Comparison of ENCODE assay signal across 32 cellular contexts in the genomic region with DNA sequence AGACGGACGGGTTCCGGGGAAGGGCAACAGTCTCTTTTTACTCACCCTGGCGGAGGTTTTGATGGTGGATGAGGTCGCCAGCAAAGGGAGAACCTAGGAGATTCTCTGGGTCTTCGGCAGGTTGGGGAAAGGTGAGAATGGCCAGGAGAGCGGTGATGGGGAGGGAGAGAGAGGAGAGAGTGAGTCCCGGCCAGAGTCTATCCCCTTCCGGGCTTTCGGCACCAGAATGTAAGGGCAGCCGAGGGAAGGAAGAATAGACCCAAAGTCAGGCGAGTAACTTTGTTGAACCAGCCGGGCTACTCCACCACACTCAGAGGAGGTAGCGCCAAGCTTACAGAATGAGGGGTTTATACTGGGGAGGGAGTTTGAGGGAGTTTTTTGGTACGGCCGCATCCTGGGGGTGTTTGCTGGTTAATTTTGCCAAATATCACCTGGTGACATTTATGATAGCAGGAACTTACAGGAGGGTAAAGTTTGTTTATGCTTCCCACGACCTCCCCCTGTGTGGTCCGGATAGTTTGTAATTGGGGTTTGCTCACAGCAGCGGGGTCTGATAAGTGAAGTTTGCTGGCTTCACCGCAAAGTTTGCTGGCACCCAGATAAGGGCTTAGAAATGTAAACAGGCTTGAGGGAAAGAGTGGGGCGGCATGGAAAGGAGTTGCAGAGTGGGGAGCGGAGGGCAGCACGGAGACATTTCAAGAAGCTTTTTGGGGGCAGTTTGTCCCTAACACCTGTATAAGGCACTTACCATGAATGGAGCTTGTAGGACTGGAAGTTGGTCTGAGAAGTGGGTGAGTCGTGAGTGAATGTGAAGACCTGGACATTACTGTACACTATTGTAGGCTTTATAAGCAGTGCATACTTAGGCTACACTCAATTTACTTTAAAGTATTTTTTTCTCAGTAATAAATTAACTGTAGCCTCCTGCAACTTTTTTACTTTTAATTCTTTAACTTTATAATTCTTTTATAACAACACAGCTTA.
DNase-seq lines count a peak whose midpoint lies in the region; ATAC-seq, FAIRE-seq and TF ChIP-seq lines count a peak whose summit lies in the region.
"Had no signal": no experiment of that assay in that cellular context is flagged by ENCODE, and none has a peak within 500 bp of the region (broad histone marks: within the 10 kb centered on the region; RNA-seq: fewer than 3 reads in every experiment).

No MANE protein-coding gene starts in this region.

- H3K4ac ChIP-seq in H1 (replicated peaks; ENCODE audit: insufficient read length, low read depth, low read length), result no peak overlapping the region

- no peak overlapping the region for H2BK120ac ChIP-seq in H1 (replicated peaks; ENCODE audit: low read depth, low read length)

- H2BK20ac ChIP-seq in H1 (ENCODE audit: low read length), result no peak overlapping the region

- CTCF ChIA-PET in HepG2 (lab: Yijun Ruan, JAX; ENCODE audit: low intra/inter-chr PET ratio, low total read pairs) (no interaction called here), H1 (lab: Charles Lee; ENCODE audit: partially characterized antibody) (interaction anchor here (0.9 to 1.5 kb wide), 4 partner anchors 29 to 216 kb away, joined by 3 to 5 read pairs (median 4); no protein-coding TSS in a partner anchor)

- FAIRE-seq in HepG2 (lab: Jason Lieb, UNC), result no peak
- FAIRE-seq in H1 (lab: Jason Lieb, UNC), result no peak
- FAIRE-seq: HTR-8/SVneo, islet of Langerhans had no signal

- no peak overlapping the region for H2AFZ ChIP-seq in HepG2 (ENCODE audit: low read length)
- H2AFZ ChIP-seq in H1 (ENCODE audit: low read length), result no peak overlapping the region
- H2AFZ ChIP-seq: GM23248 had no signal

- no peak overlapping the region for H3K4me3 Mint-ChIP-seq in T-helper 2 cell treated with Interferon-gamma antibody and Interleukin-4, amounts not matched to agents 5 μg/mL and 100 μg/mL, for 36 hours
- no peak overlapping the region for H3K4me3 Mint-ChIP-seq in activated T-helper 1 cell treated with anti-CD3 and anti-CD28 coated beads, Interleukin-12 subunit alpha, Interleukin-12 subunit beta, Interleukin-2, Interleukin-4 antibody, amounts not matched to agents 30 ng/mL and 10 ng/mL and 1 ng/mL, durations not matched to agents 14 hours and 24 hours and 36 hours
- H3K4me3 Mint-ChIP-seq: activated CD4-positive, alpha-beta T cell treated with anti-CD3 and anti-CD28 coated beads, Interleukin-2, amount 10 ng/mL, durations not matched to agents 7 days and 5 days; activated naive CD8-positive, alpha-beta T cell had no signal

- peaks cover 0 to 20% of the 10 kb centered on the region in 2 experiments; a peak in 2 of 5 replicates for H3K27me3 ChIP-seq in HepG2 (ENCODE audit: control insufficient read depth in 1 of 2, insufficient read depth in 2 of 2, low read length in 2 of 2)
- no peaks in the 10 kb centered on the region for H3K27me3 ChIP-seq in right lobe of liver
- peaks cover 0 to 7% (median 3%) of the 10 kb centered on the region in 4 experiments; a peak in 4 of 7 replicates for H3K27me3 ChIP-seq in H1 (replicated peaks in 1 of 4; ENCODE audit: control insufficient read depth in 3 of 4, extremely low read depth in 1 of 4, insufficient read depth in 3 of 4, low read length in 3 of 4)
- H3K27me3 ChIP-seq in lower lobe of right lung (ENCODE audit: low read depth), result peaks cover 8% of the 10 kb centered on the region
- H3K27me3 ChIP-seq: upper lobe of left lung had no signal

- H3K9ac ChIP-seq in HepG2 (ENCODE audit: insufficient read depth, low read depth, low read length), result no peak overlapping the region
- no peak overlapping the region for H3K9ac ChIP-seq in H1 (replicated peaks in 1 of 4; ENCODE audit: extremely low read depth in 1 of 4, low read depth in 3 of 4, low read length in 3 of 4)
- H3K9ac ChIP-seq: GM23248 had no signal

- intact Hi-C loops in HepG2 (cut with micrococcal nuclease; ENCODE audit: unreplicated experiment), result no loop called here
- intact Hi-C loops in right lobe of liver (cut with DNase I), result no loop called here
- intact Hi-C loops in lower lobe of right lung (cut with DNase I), result no loop called here
- intact Hi-C loops in activated T-helper 1 cell treated with anti-CD3 and anti-CD28 coated beads, Interleukin-12 subunit alpha, Interleukin-12 subunit beta, Interleukin-2, Interleukin-4 antibody, amounts not matched to agents 30 ng/mL and 10 ng/mL and 1 ng/mL, durations not matched to agents 14 hours and 24 hours and 36 hours (cut with micrococcal nuclease), result no loop called here

- no peak overlapping the region for H2BK12ac ChIP-seq in H1 (ENCODE audit: low read depth, low read length)

- H3K36me3 Mint-ChIP-seq in T-helper 2 cell treated with Interferon-gamma antibody and Interleukin-4, amounts not matched to agents 5 μg/mL and 100 μg/mL, for 36 hours (ENCODE audit: low read depth), result no peaks in the 10 kb centered on the region
- no peaks in the 10 kb centered on the region for H3K36me3 Mint-ChIP-seq in activated T-helper 1 cell treated with anti-CD3 and anti-CD28 coated beads, Interleukin-12 subunit alpha, Interleukin-12 subunit beta, Interleukin-2, Interleukin-4 antibody, amounts not matched to agents 30 ng/mL and 10 ng/mL and 1 ng/mL, durations not matched to agents 14 hours and 24 hours and 36 hours (ENCODE audit: low read depth)
- H3K36me3 Mint-ChIP-seq: activated naive CD8-positive, alpha-beta T cell; CD14-positive monocyte; naive thymus-derived CD4-positive, alpha-beta T cell had no signal

- ATAC-seq in HepG2 (no peak), right lobe of liver (no peak), lower lobe of right lung (peak; percentile 34 to 36)
- ATAC-seq: left ventricle myocardium superior; naive thymus-derived CD4-positive, alpha-beta T cell; PC-3; SK-N-SH treated with all-trans-retinoic acid at 6 μM for 48 hours had no signal

- no peak overlapping the region for H4K8ac ChIP-seq in H1 (ENCODE audit: extremely low read depth, insufficient read depth, low read length)

- peaks cover 23% of the 10 kb centered on the region for H3K27me3 Mint-ChIP-seq in T-helper 2 cell treated with Interferon-gamma antibody and Interleukin-4, amounts not matched to agents 5 μg/mL and 100 μg/mL, for 36 hours (ENCODE audit: low read depth)
- peaks cover 23% of the 10 kb centered on the region for H3K27me3 Mint-ChIP-seq in activated T-helper 1 cell treated with anti-CD3 and anti-CD28 coated beads, Interleukin-12 subunit alpha, Interleukin-12 subunit beta, Interleukin-2, Interleukin-4 antibody, amounts not matched to agents 30 ng/mL and 10 ng/mL and 1 ng/mL, durations not matched to agents 14 hours and 24 hours and 36 hours (ENCODE audit: insufficient read depth)

- H3K4me2 ChIP-seq in HepG2 (ENCODE audit: low read depth, low read length) (no peak overlapping the region), H1 (ENCODE audit: insufficient read depth in 1 of 2, low read depth in 2 of 2, low read length in 2 of 2) (no peak overlapping the region)

- no peak overlapping the region for H3K27ac ChIP-seq in HepG2 (ENCODE audit: extremely low read length, insufficient read depth, low read length)
- no peak overlapping the region for H3K27ac ChIP-seq in right lobe of liver
- no peak overlapping the region for H3K27ac ChIP-seq in H1 (ENCODE audit: low read depth, low read length)
- no peak overlapping the region for H3K27ac ChIP-seq in lower lobe of right lung
- H3K27ac ChIP-seq: 22Rv1, GM23248, WERI-Rb-1 had no signal

- H3K36me3 ChIP-seq in HepG2 (replicated peaks in 1 of 2; ENCODE audit: control insufficient read depth in 1 of 2, insufficient read depth in 2 of 2, low read length in 2 of 2) (no peaks in the 10 kb centered on the region), right lobe of liver (no peaks in the 10 kb centered on the region), H1 (ENCODE audit: control insufficient read depth in 2 of 4, insufficient read depth in 4 of 4, low read length in 3 of 4) (no peaks in the 10 kb centered on the region; a peak in 1 of 8 replicates), lower lobe of right lung (no peaks in the 10 kb centered on the region)
- H3K36me3 ChIP-seq: upper lobe of left lung, WERI-Rb-1 had no signal

- H2BK5ac ChIP-seq in H1 (ENCODE audit: low read depth, low read length), result no peak overlapping the region; the same call in 1 of the 2 replicates

- no peak overlapping the region for H3K56ac ChIP-seq in H1 (replicated peaks; ENCODE audit: insufficient read length, low read depth, low read length)

- no peaks in the 10 kb centered on the region for H3K9me3 Mint-ChIP-seq in T-helper 2 cell treated with Interferon-gamma antibody and Interleukin-4, amounts not matched to agents 5 μg/mL and 100 μg/mL, for 36 hours
- H3K9me3 Mint-ChIP-seq in activated T-helper 1 cell treated with anti-CD3 and anti-CD28 coated beads, Interleukin-12 subunit alpha, Interleukin-12 subunit beta, Interleukin-2, Interleukin-4 antibody, amounts not matched to agents 30 ng/mL and 10 ng/mL and 1 ng/mL, durations not matched to agents 14 hours and 24 hours and 36 hours, result no peaks in the 10 kb centered on the region
- H3K9me3 Mint-ChIP-seq: activated CD4-positive, alpha-beta T cell treated with anti-CD3 and anti-CD28 coated beads, Interleukin-2, amount 10 ng/mL, durations not matched to agents 7 days and 5 days had no signal

- no peaks in the 10 kb centered on the region for H3K9me3 ChIP-seq in HepG2 (ENCODE audit: low read length)
- no peaks in the 10 kb centered on the region for H3K9me3 ChIP-seq in right lobe of liver
- no peaks in the 10 kb centered on the region for H3K9me3 ChIP-seq in H1 (ENCODE audit: insufficient read depth in 2 of 2, low read depth in 1 of 2, low read length in 1 of 2)
- no peaks in the 10 kb centered on the region for H3K9me3 ChIP-seq in lower lobe of right lung
- H3K9me3 ChIP-seq: upper lobe of left lung had no signal

- TF ChIP-seq EP300 in HepG2 (IDR thresholded peaks at IDR 0.05; ENCODE audit: low read depth in 2 of 2, low read length in 2 of 2), result no peak
- TF ChIP-seq EP300 in HepG2 (CRISPR knock-in tag; IDR thresholded peaks at IDR 0.05; ENCODE audit: borderline replicate concordance), result no peak
- TF ChIP-seq EP300 in H1 (IDR thresholded peaks at IDR 0.05; ENCODE audit: borderline replicate concordance in 1 of 2, low read depth in 2 of 2, low read length in 2 of 2), result no peak

- no peaks in the 10 kb centered on the region for H3K79me2 ChIP-seq in HepG2 (ENCODE audit: insufficient read depth, low read length)
- no peaks in the 10 kb centered on the region for H3K79me2 ChIP-seq in H1 (ENCODE audit: control insufficient read depth in 1 of 2, insufficient read depth in 2 of 2, low read length in 2 of 2)

- no peak for DNase-seq in HepG2 (ENCODE audit: low spot score)
- no peak for DNase-seq in right lobe of liver
- DNase-seq in H1 (ENCODE audit: low read depth in 1 of 2, low spot score in 2 of 2), result no peak
- no peak for DNase-seq in lower lobe of right lung
- no peak for DNase-seq in inferior parietal cortex (ENCODE audit: extremely low spot score)
- no peak for DNase-seq in AML-193 (lab: John Stamatoyannopoulos, UW)
- no peak for DNase-seq in T-helper 2 cell treated with Interferon-gamma antibody and Interleukin-4, amounts not matched to agents 5 μg/mL and 100 μg/mL, for 36 hours (ENCODE audit: low spot score)
- no peak for DNase-seq in activated T-helper 1 cell treated with anti-CD3 and anti-CD28 coated beads, Interleukin-12 subunit alpha, Interleukin-12 subunit beta, Interleukin-2, Interleukin-4 antibody, amounts not matched to agents 30 ng/mL and 10 ng/mL and 1 ng/mL, durations not matched to agents 14 hours and 24 hours and 36 hours (ENCODE audit: low spot score)
- DNase-seq: activated CD4-positive, alpha-beta T cell treated with anti-CD3 and anti-CD28 coated beads, Interleukin-2, amount 10 ng/mL, durations not matched to agents 7 days and 5 days; activated effector memory CD4-positive, alpha-beta T cell treated with Interleukin-2 at 50 U/mL for 16 hours; anterior cingulate cortex; DND-41; GM23248; KBM-7; left ventricle myocardium superior; midbrain; naive thymus-derived CD4-positive, alpha-beta T cell; NCI-H1092 treated with DMSO at 0.1 percent for 48 hours; NCI-H187; NCI-H526; PC-3; stimulated activated CD4-positive, alpha-beta T cell treated with anti-CD3 and anti-CD28 coated beads, Interleukin-4, amount 100 ng/mL, for 24 hours; substantia nigra; T-helper 2 cell; WERI-Rb-1 had no signal

- TF ChIP-seq POLR2A in HepG2 (IDR thresholded peaks at IDR 0.05; ENCODE audit: insufficient read depth in 1 of 2, low read depth in 2 of 2, low read length in 2 of 2) (no peak), right lobe of liver (IDR thresholded peaks at IDR 0.05) (no peak), H1 (IDR thresholded peaks at IDR 0.05; ENCODE audit: control extremely low read depth in 1 of 2, low read depth in 2 of 2, low read length in 2 of 2) (no peak)

- H3K23me2 ChIP-seq in H1 (ENCODE audit: low read depth, low read length), result peaks cover 14% of the 10 kb centered on the region; the same call in 1 of the 2 replicates

- POLR2A ChIA-PET in HepG2 (lab: Yijun Ruan, JAX) (no interaction called here), H1 (lab: Charles Lee; ENCODE audit: partially characterized antibody) (no interaction called here)

- H3K4me1 ChIP-seq in HepG2 (ENCODE audit: insufficient read depth, low read length) (peaks cover 13% of the 10 kb centered on the region), right lobe of liver (no peaks in the 10 kb centered on the region), H1 (replicated peaks in 1 of 4; ENCODE audit: control insufficient read depth in 3 of 4, insufficient read depth in 4 of 4, low read length in 3 of 4) (peaks cover 0 to 8% (median 4%) of the 10 kb centered on the region in 4 experiments; a peak in 4 of 7 replicates), lower lobe of right lung (no peaks in the 10 kb centered on the region)
- H3K4me1 ChIP-seq: upper lobe of left lung had no signal

- in situ Hi-C loops in HepG2 (cut with HindIII; ENCODE audit: extremely low pct_ligation_motif_present, low pct_unique_long_range_greater_than_20kb), result no loop called here

- H2AK5ac ChIP-seq in H1 (ENCODE audit: low read depth, low read length), result no peak overlapping the region

- peak overlapping the region; percentile 78 for H3K18ac ChIP-seq in H1 (ENCODE audit: extremely low read depth, low read length)

- H4K20me1 ChIP-seq in HepG2 (ENCODE audit: insufficient read depth, low read length), result no peaks in the 10 kb centered on the region
- no peaks in the 10 kb centered on the region for H4K20me1 ChIP-seq in H1 (replicated peaks in 1 of 2; ENCODE audit: control insufficient read depth in 1 of 2, insufficient read depth in 2 of 2, low read length in 2 of 2)

- 32% methylated on average over 24 of the region's 24 CpGs for WGBS in HepG2 (ENCODE audit: low lambda C conversion rate)
- WGBS in right lobe of liver (ENCODE audit: insufficient coverage, low coverage, low lambda C conversion rate, missing lambda C conversion rate), result 27% methylated on average over 24 of the region's 24 CpGs
- WGBS in H1 (ENCODE audit: extremely low coverage in 1 of 2, insufficient coverage in 1 of 2, insufficient read length in 1 of 2, insufficient replicate concordance in 2 of 2, low coverage in 1 of 2, low lambda C conversion rate in 2 of 2, missing lambda C conversion rate in 1 of 2), 2 experiments, result 82% methylated on average over 24 of the region's 24 CpGs; no CpG with 5 or more reads in 1 of the 2 experiments

- H3K4me1 Mint-ChIP-seq in T-helper 2 cell treated with Interferon-gamma antibody and Interleukin-4, amounts not matched to agents 5 μg/mL and 100 μg/mL, for 36 hours (ENCODE audit: low read depth), result no peaks in the 10 kb centered on the region
- H3K4me1 Mint-ChIP-seq in activated T-helper 1 cell treated with anti-CD3 and anti-CD28 coated beads, Interleukin-12 subunit alpha, Interleukin-12 subunit beta, Interleukin-2, Interleukin-4 antibody, amounts not matched to agents 30 ng/mL and 10 ng/mL and 1 ng/mL, durations not matched to agents 14 hours and 24 hours and 36 hours (ENCODE audit: low read depth), result no peaks in the 10 kb centered on the region
- H3K4me1 Mint-ChIP-seq: activated CD4-positive, alpha-beta T cell treated with anti-CD3 and anti-CD28 coated beads, Interleukin-2, amount 10 ng/mL, durations not matched to agents 7 days and 5 days; naive thymus-derived CD4-positive, alpha-beta T cell had no signal

- no peak for TF ChIP-seq RAD21 in HepG2 (CRISPR knock-in tag; IDR thresholded peaks at IDR 0.05)
- no peak for TF ChIP-seq RAD21 in H1 (IDR thresholded peaks at IDR 0.05 in 1 of 2, conservative IDR thresholded peaks at IDR 0.05 in 1 of 2; ENCODE audit: low read depth in 2 of 2, low read length in 2 of 2)

- H4K91ac ChIP-seq in H1 (replicated peaks; ENCODE audit: insufficient read length, low read length), result no peak overlapping the region

- no peak for TF ChIP-seq CTCF in HepG2 (CRISPR knock-in tag; IDR thresholded peaks at IDR 0.05)
- TF ChIP-seq CTCF in right lobe of liver (IDR thresholded peaks at IDR 0.05), result no peak
- no peak for TF ChIP-seq CTCF in H1 (IDR thresholded peaks at IDR 0.05; ENCODE audit: control extremely low read depth in 1 of 3, insufficient read depth in 1 of 3, low read depth in 1 of 3, low read length in 3 of 3)
- TF ChIP-seq CTCF in lower lobe of right lung (IDR thresholded peaks at IDR 0.05), result no peak

- no peaks in the 10 kb centered on the region for H3K79me1 ChIP-seq in H1 (ENCODE audit: low read depth, low read length)

- no TSS peak for BruUV-seq in HepG2 (replicated peaks; lab: Mats Ljungman, UMichigan)

- H3K4me3 ChIP-seq in HepG2 (replicated peaks in 1 of 3; ENCODE audit: insufficient read depth in 1 of 3, low read depth in 2 of 3, low read length in 3 of 3) (no peak overlapping the region), right lobe of liver (no peak overlapping the region), H1 (ENCODE audit: extremely low read depth in 1 of 4, insufficient read depth in 2 of 4, low read depth in 3 of 4, low read length in 4 of 4) (no peak overlapping the region), lower lobe of right lung (no peak overlapping the region)
- H3K4me3 ChIP-seq: GM23248 had no signal

- H4K5ac ChIP-seq in H1 (ENCODE audit: insufficient read length, low read depth, low read length), result no peak overlapping the region

- no peak overlapping the region for H2BK15ac ChIP-seq in H1 (ENCODE audit: low read length)

- no peak overlapping the region for H3K14ac ChIP-seq in H1 (ENCODE audit: insufficient read length)

- no peak overlapping the region for H3K23ac ChIP-seq in H1 (ENCODE audit: insufficient read length)

- no peak overlapping the region for H3K27ac Mint-ChIP-seq in T-helper 2 cell treated with Interferon-gamma antibody and Interleukin-4, amounts not matched to agents 5 μg/mL and 100 μg/mL, for 36 hours
- no peak overlapping the region for H3K27ac Mint-ChIP-seq in activated T-helper 1 cell treated with anti-CD3 and anti-CD28 coated beads, Interleukin-12 subunit alpha, Interleukin-12 subunit beta, Interleukin-2, Interleukin-4 antibody, amounts not matched to agents 30 ng/mL and 10 ng/mL and 1 ng/mL, durations not matched to agents 14 hours and 24 hours and 36 hours
- H3K27ac Mint-ChIP-seq: activated CD4-positive, alpha-beta T cell treated with anti-CD3 and anti-CD28 coated beads, Interleukin-2, amount 10 ng/mL, durations not matched to agents 7 days and 5 days; activated naive CD8-positive, alpha-beta T cell; CD14-positive monocyte; naive thymus-derived CD4-positive, alpha-beta T cell had no signal

Comparison
In these comparisons a context has a peak if more than half of its experiments do, and no peak if none do; other contexts are left out.
1. ATAC-seq: peak in lower lobe of right lung (2 of 2); none in HepG2 (single experiment) and right lobe of liver (0 of 4).